In genomic region chr9:20561542-20561941, GRCh38 we compare ENCODE assay signal across 22 cellular contexts.
DNase-seq lines count a peak whose midpoint lies in the region; ATAC-seq, FAIRE-seq and TF ChIP-seq lines count a peak whose summit lies in the region.
"Had no signal": no experiment of that assay in that cellular context is flagged by ENCODE, and none has a peak within 500 bp of the region (broad histone marks: within the 10 kb centered on the region; RNA-seq: fewer than 3 reads in every experiment).

No MANE protein-coding gene starts in this region.

- no peak for DNase-seq in activated CD4-positive, alpha-beta T cell treated with anti-CD3 and anti-CD28 coated beads, Interleukin-2, amount 10 ng/mL, durations not matched to agents 24 days and 14 days
- DNase-seq in activated CD4-positive, alpha-beta T cell treated with anti-CD3 and anti-CD28 coated beads, Interleukin-2, amount 50 U/mL, for 1 hour = no peak
- DNase-seq in A549 (ENCODE audit: low read depth in 1 of 2, low spot score in 1 of 2) (no peak), NCI-H446 treated with DMSO at 0.1 percent for 48 hours (lab: John Stamatoyannopoulos, UW) (peak; percentile 47), esophagus muscularis mucosa (ENCODE audit: extremely low spot score) (peak; percentile 34), GM03348 (ENCODE audit: low spot score) (no peak)
- no peak for DNase-seq in naive thymus-derived CD8-positive, alpha-beta T cell
- DNase-seq: BE2C; Caco-2; CD4-positive, alpha-beta T cell; GF-D8; KG1; NCI-H1105 treated with DMSO at 0.1 percent for 48 hours; NCI-H1694 treated with DMSO at 0.1 percent for 48 hours; NCI-H2107; NCI-H510A treated with DMSO at 0.1 percent for 48 hours; NCI-H774 had no signal

- H3K4me2 ChIP-seq in A549 = peak overlapping the region; percentile 35; the same call in 2 of the 3 replicates

- FAIRE-seq in A549 (lab: Jason Lieb, UNC) = no peak
- FAIRE-seq: GM12878, H1, RCC 7860 had no signal

- no peak for TF ChIP-seq CTCF in A549 (IDR thresholded peaks at IDR 0.05)
- no peak for TF ChIP-seq CTCF in esophagus muscularis mucosa (IDR thresholded peaks at IDR 0.05)

- H3K9me3 ChIP-seq in A549 (no peaks in the 10 kb centered on the region), esophagus muscularis mucosa (no peaks in the 10 kb centered on the region)
- H3K9me3 ChIP-seq: BE2C, Caco-2 had no signal

- H3K4me1 Mint-ChIP-seq in activated CD4-positive, alpha-beta T cell treated with anti-CD3 and anti-CD28 coated beads, Interleukin-2, amount 10 ng/mL, durations not matched to agents 24 days and 14 days = peaks cover 72% of the 10 kb centered on the region
- peaks cover 44 to 97% (median 86%) of the 10 kb centered on the region in 4 donors for H3K4me1 Mint-ChIP-seq in naive thymus-derived CD8-positive, alpha-beta T cell

- no peak for TF ChIP-seq RAD21 in A549 (conservative IDR thresholded peaks at IDR 0.05 in 1 of 2, IDR thresholded peaks at IDR 0.05 in 1 of 2)

- peak overlapping the region; percentile 51 for H3K27ac Mint-ChIP-seq in activated CD4-positive, alpha-beta T cell treated with anti-CD3 and anti-CD28 coated beads, Interleukin-2, amount 10 ng/mL, durations not matched to agents 24 days and 14 days
- no peak overlapping the region for H3K27ac Mint-ChIP-seq in naive thymus-derived CD8-positive, alpha-beta T cell

- no peaks in the 10 kb centered on the region for H3K9me3 Mint-ChIP-seq in activated CD4-positive, alpha-beta T cell treated with anti-CD3 and anti-CD28 coated beads, Interleukin-2, amount 10 ng/mL, durations not matched to agents 24 days and 14 days
- H3K9me3 Mint-ChIP-seq in naive thymus-derived CD8-positive, alpha-beta T cell = no peaks in the 10 kb centered on the region
- H3K9me3 Mint-ChIP-seq: CD4-positive, alpha-beta T cell had no signal

- no peak overlapping the region for H3K4me3 Mint-ChIP-seq in activated CD4-positive, alpha-beta T cell treated with anti-CD3 and anti-CD28 coated beads, Interleukin-2, amount 10 ng/mL, durations not matched to agents 24 days and 14 days
- H3K4me3 Mint-ChIP-seq in naive thymus-derived CD8-positive, alpha-beta T cell = no peak overlapping the region

- POLR2A ChIA-PET in A549 (lab: Yijun Ruan, JAX) = no interaction called here
- POLR2A ChIA-PET in naive thymus-derived CD8-positive, alpha-beta T cell (lab: Charles Lee) = no interaction called here

- no peaks in the 10 kb centered on the region for H3K36me3 ChIP-seq in esophagus muscularis mucosa
- H3K36me3 ChIP-seq: BE2C had no signal

- H3K36me3 Mint-ChIP-seq in activated CD4-positive, alpha-beta T cell treated with anti-CD3 and anti-CD28 coated beads, Interleukin-2, amount 10 ng/mL, durations not matched to agents 24 days and 14 days (ENCODE audit: low read depth) = peaks cover 3% of the 10 kb centered on the region
- H3K36me3 Mint-ChIP-seq in naive thymus-derived CD8-positive, alpha-beta T cell = no peaks in the 10 kb centered on the region

- TF ChIP-seq POLR2A in A549 (IDR thresholded peaks at IDR 0.05; ENCODE audit: low read length) (no peak), esophagus muscularis mucosa (IDR thresholded peaks at IDR 0.05; ENCODE audit: low read depth) (no peak)

- H3K27me3 ChIP-seq in esophagus muscularis mucosa = no peaks in the 10 kb centered on the region
- H3K27me3 ChIP-seq: BE2C had no signal

- H3K27ac ChIP-seq in A549 (peak overlapping the region in 1 of 2 experiments; percentile 2; a peak in 1 of 6 replicates), esophagus muscularis mucosa (replicated peaks in 1 of 4) (no peak overlapping the region)

- CTCF ChIA-PET in A549 (lab: Yijun Ruan, JAX) = no interaction called here

- H3K27me3 Mint-ChIP-seq in activated CD4-positive, alpha-beta T cell treated with anti-CD3 and anti-CD28 coated beads, Interleukin-2, amount 10 ng/mL, durations not matched to agents 24 days and 14 days = no peaks in the 10 kb centered on the region
- no peaks in the 10 kb centered on the region for H3K27me3 Mint-ChIP-seq in naive thymus-derived CD8-positive, alpha-beta T cell
- H3K27me3 Mint-ChIP-seq: CD4-positive, alpha-beta T cell had no signal

- H3K4me3 ChIP-seq in A549 (no peak overlapping the region), esophagus muscularis mucosa (no peak overlapping the region)
- H3K4me3 ChIP-seq: GM12878 had no signal

- intact Hi-C loops in activated CD4-positive, alpha-beta T cell treated with anti-CD3 and anti-CD28 coated beads, Interleukin-2, amount 10 ng/mL, durations not matched to agents 24 days and 14 days (cut with micrococcal nuclease) = no loop called here
- intact Hi-C loops in esophagus muscularis mucosa (cut with DNase I) = no loop called here

- 75% methylated on average over 3 of the region's 3 CpGs for WGBS in A549 (ENCODE audit: missing lambda C conversion rate)
- WGBS in esophagus muscularis mucosa = 86% methylated on average over 3 of the region's 3 CpGs

- ATAC-seq in A549 = no peak
- no peak for ATAC-seq in naive thymus-derived CD8-positive, alpha-beta T cell
- no peak for ATAC-seq in GM19397 (IDR thresholded peaks at IDR 0.05; ENCODE audit: unreplicated experiment)
- ATAC-seq: Right ventricle myocardium inferior had no signal

- no peak for TF ChIP-seq EP300 in A549 (IDR thresholded peaks at IDR 0.05)
- no peak for TF ChIP-seq EP300 in esophagus muscularis mucosa (IDR thresholded peaks at IDR 0.05)

- H3K4me1 ChIP-seq in A549 (peaks cover 83% of the 10 kb centered on the region), esophagus muscularis mucosa (peaks cover 30 to 62% (median 57%) of the 10 kb centered on the region in 4 donors)
- H3K4me1 ChIP-seq: BE2C had no signal

TF ChIP-seq in A549, 52 proteins besides CTCF, POLR2A, EP300 and RAD21 (continues in another document):
- TF ChIP-seq, protein P1, sequence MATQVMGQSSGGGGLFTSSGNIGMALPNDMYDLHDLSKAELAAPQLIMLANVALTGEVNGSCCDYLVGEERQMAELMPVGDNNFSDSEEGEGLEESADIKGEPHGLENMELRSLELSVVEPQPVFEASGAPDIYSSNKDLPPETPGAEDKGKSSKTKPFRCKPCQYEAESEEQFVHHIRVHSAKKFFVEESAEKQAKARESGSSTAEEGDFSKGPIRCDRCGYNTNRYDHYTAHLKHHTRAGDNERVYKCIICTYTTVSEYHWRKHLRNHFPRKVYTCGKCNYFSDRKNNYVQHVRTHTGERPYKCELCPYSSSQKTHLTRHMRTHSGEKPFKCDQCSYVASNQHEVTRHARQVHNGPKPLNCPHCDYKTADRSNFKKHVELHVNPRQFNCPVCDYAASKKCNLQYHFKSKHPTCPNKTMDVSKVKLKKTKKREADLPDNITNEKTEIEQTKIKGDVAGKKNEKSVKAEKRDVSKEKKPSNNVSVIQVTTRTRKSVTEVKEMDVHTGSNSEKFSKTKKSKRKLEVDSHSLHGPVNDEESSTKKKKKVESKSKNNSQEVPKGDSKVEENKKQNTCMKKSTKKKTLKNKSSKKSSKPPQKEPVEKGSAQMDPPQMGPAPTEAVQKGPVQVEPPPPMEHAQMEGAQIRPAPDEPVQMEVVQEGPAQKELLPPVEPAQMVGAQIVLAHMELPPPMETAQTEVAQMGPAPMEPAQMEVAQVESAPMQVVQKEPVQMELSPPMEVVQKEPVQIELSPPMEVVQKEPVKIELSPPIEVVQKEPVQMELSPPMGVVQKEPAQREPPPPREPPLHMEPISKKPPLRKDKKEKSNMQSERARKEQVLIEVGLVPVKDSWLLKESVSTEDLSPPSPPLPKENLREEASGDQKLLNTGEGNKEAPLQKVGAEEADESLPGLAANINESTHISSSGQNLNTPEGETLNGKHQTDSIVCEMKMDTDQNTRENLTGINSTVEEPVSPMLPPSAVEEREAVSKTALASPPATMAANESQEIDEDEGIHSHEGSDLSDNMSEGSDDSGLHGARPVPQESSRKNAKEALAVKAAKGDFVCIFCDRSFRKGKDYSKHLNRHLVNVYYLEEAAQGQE (IDR thresholded peaks at IDR 0.05) = no peak
- no peak for TF ChIP-seq CBX8 (IDR thresholded peaks at IDR 0.05)
- TF ChIP-seq, protein P2, sequence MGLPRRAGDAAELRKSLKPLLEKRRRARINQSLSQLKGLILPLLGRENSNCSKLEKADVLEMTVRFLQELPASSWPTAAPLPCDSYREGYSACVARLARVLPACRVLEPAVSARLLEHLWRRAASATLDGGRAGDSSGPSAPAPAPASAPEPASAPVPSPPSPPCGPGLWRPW (IDR thresholded peaks at IDR 0.05) = no peak
- TF ChIP-seq ZNF302 (CRISPR knock-in tag; IDR thresholded peaks at IDR 0.05) = no peak
- no peak for TF ChIP-seq MAX (IDR thresholded peaks at IDR 0.05)
- TF ChIP-seq FOXS1 (CRISPR knock-in tag; IDR thresholded peaks at IDR 0.05) = no peak
- no peak for TF ChIP-seq RCOR1 (IDR thresholded peaks at IDR 0.05; ENCODE audit: low read depth, low read length)
- TF ChIP-seq USF2 (IDR thresholded peaks at IDR 0.05) = no peak
- TF ChIP-seq MAZ (IDR thresholded peaks at IDR 0.05; ENCODE audit: borderline replicate concordance, low read depth, low read length) = no peak
- TF ChIP-seq ZSCAN20 (CRISPR knock-in tag; IDR thresholded peaks at IDR 0.05) = no peak
- TF ChIP-seq EHMT2 (IDR thresholded peaks at IDR 0.05; ENCODE audit: low read depth) = no peak
- TF ChIP-seq MYC (IDR thresholded peaks at IDR 0.05; ENCODE audit: borderline replicate concordance, low read length) = no peak
- no peak for TF ChIP-seq GATA3 (IDR thresholded peaks at IDR 0.05; ENCODE audit: borderline replicate concordance)
- no peak for TF ChIP-seq JUN (IDR thresholded peaks at IDR 0.05)
- TF ChIP-seq TFCP2L1 (CRISPR knock-in tag; IDR thresholded peaks at IDR 0.05) = no peak
- no peak for TF ChIP-seq FOSB (CRISPR knock-in tag; IDR thresholded peaks at IDR 0.05)
- TF ChIP-seq NPAS2 (CRISPR knock-in tag; IDR thresholded peaks at IDR 0.05; ENCODE audit: borderline replicate concordance) = no peak

Comparison
In these comparisons a context has a peak if more than half of its experiments do, and no peak if none do; other contexts are left out.
1. DNase-seq: peak in NCI-H446 treated with DMSO at 0.1 percent for 48 hours (single experiment) and esophagus muscularis mucosa (single experiment); none in activated CD4-positive, alpha-beta T cell treated with anti-CD3 and anti-CD28 coated beads, Interleukin-2, amount 10 ng/mL, durations not matched to agents 24 days and 14 days (single experiment), activated CD4-positive, alpha-beta T cell treated with anti-CD3 and anti-CD28 coated beads, Interleukin-2, amount 50 U/mL, for 1 hour (single experiment), A549 (0 of 2), GM03348 (single experiment) and naive thymus-derived CD8-positive, alpha-beta T cell (0 of 10).